Comparison of ENCODE assay signal across 8 cellular contexts in genomic region chr15:52295421-52295991, GRCh38. TPM values are rescaled to one million over a fixed set of nuclear protein-coding genes. Genes with fewer than 3 reads are reported as not detected.
A peak's percentile ranks its signal among the peaks of the same experiment; 100 is the strongest.
DNase-seq lines count a peak whose midpoint lies in the region; ATAC-seq and TF ChIP-seq lines count a peak whose summit lies in the region.

TSS of gene MYO5C (minus strand) at chr15:52295804. CDS start at chr15:52295636, 168 bp downstream.

- no peak for TF ChIP-seq CTCF in Calu3 (IDR thresholded peaks at IDR 0.05; ENCODE audit: unreplicated experiment)
- TF ChIP-seq CTCF in IMR-90 (conservative IDR thresholded peaks at IDR 0.05; ENCODE audit: low read depth, low read length): no peak
- TF ChIP-seq CTCF in epithelial cell of proximal tubule (conservative IDR thresholded peaks at IDR 0.05; ENCODE audit: low read depth, low read length): no peak
- TF ChIP-seq CTCF in vagina (IDR thresholded peaks at IDR 0.05): no peak

- no peak within 1 kb of the TSS for H3K4ac ChIP-seq in IMR-90 (ENCODE audit: low read depth, low read length)

- peaks cover 43% of the 10 kb centered on the region for H3K27me3 ChIP-seq in IMR-90 (ENCODE audit: control insufficient read depth, insufficient read depth, low read length)
- no peaks in the 10 kb centered on the region for H3K27me3 ChIP-seq in SJCRH30
- H3K27me3 ChIP-seq in vagina: no peaks in the 10 kb centered on the region

- WGBS in IMR-90 (ENCODE audit: extremely low coverage in 2 of 2, insufficient read length in 1 of 2), 2 experiments: 0% methylated on average over 14 of the region's 65 CpGs; no CpG with 5 or more reads in 1 of the 2 experiments

- peaks cover 34% of the 10 kb centered on the region for H3K36me3 Mint-ChIP-seq in Calu3 (ENCODE audit: insufficient read depth, unreplicated experiment)

- in situ Hi-C loops in IMR-90 (cut with MboI; ENCODE audit: low sequenced_read_pairs): no loop called here

- no peak within 1 kb of the TSS for H3K56ac ChIP-seq in IMR-90 (ENCODE audit: extremely low read depth, insufficient read depth, low read length)

- DNase-seq in Calu3: peak; percentile 93
- no peak for DNase-seq in IMR-90
- DNase-seq in SJCRH30: peak; percentile 82 to 84
- no peak for DNase-seq in epithelial cell of proximal tubule (ENCODE audit: low read depth)
- peak; percentile 87 for DNase-seq in mucosa of gallbladder (ENCODE audit: low spot score)
- DNase-seq in vagina (ENCODE audit: extremely low spot score in 2 of 2): no peak
- DNase-seq in GM19238 (ENCODE audit: insufficient read length, low spot score): no peak

- no peak within 1 kb of the TSS for H3K9ac ChIP-seq in IMR-90 (ENCODE audit: low read depth, low read length)

- H3K4me3 Mint-ChIP-seq in Calu3 (ENCODE audit: low read depth, unreplicated experiment): peak within 1 kb of the TSS; percentile 69

- no peak within 1 kb of the TSS for H2AK9ac ChIP-seq in IMR-90 (replicated peaks; ENCODE audit: low read depth, low read length, poor library complexity)

- no peak within 1 kb of the TSS for H2BK20ac ChIP-seq in IMR-90 (ENCODE audit: low read depth, low read length)

- H3K4me1 Mint-ChIP-seq in Calu3 (ENCODE audit: low read depth, unreplicated experiment): peaks cover 25% of the 10 kb centered on the region

- H3K4me2 ChIP-seq in IMR-90 (ENCODE audit: low read depth, low read length): no peak within 1 kb of the TSS; the same call in 1 of the 2 replicates

- H3K27ac Mint-ChIP-seq in Calu3 (ENCODE audit: unreplicated experiment): peak within 1 kb of the TSS; percentile 54

- no peak within 1 kb of the TSS for H2BK15ac ChIP-seq in IMR-90 (ENCODE audit: low read depth, low read length)

- TF ChIP-seq POLR2A in IMR-90 (IDR thresholded peaks at IDR 0.05; ENCODE audit: low read depth, low read length) (no peak), vagina (IDR thresholded peaks at IDR 0.05) (no peak)

- no peaks in the 10 kb centered on the region for H3K79me1 ChIP-seq in IMR-90 (ENCODE audit: low read depth in 1 of 2, low read length in 2 of 2)

- H3K36me3 ChIP-seq in IMR-90 (ENCODE audit: control insufficient read depth, insufficient read depth, low read length): no peaks in the 10 kb centered on the region
- H3K36me3 ChIP-seq in SJCRH30: no peaks in the 10 kb centered on the region
- no peaks in the 10 kb centered on the region for H3K36me3 ChIP-seq in vagina

- H3K27me3 Mint-ChIP-seq in Calu3 (ENCODE audit: unreplicated experiment): no peaks in the 10 kb centered on the region

- H4K91ac ChIP-seq in IMR-90 (ENCODE audit: insufficient read depth, low read depth, low read length): no peak within 1 kb of the TSS

- H3K9me3 Mint-ChIP-seq in Calu3 (ENCODE audit: low read depth, unreplicated experiment): no peaks in the 10 kb centered on the region

- no peaks in the 10 kb centered on the region for H4K20me1 ChIP-seq in IMR-90 (ENCODE audit: insufficient read depth, low read length)

- no peak within 1 kb of the TSS for H3K14ac ChIP-seq in IMR-90 (replicated peaks; ENCODE audit: low read depth, low read length)

- H3K9me1 ChIP-seq in IMR-90 (ENCODE audit: insufficient read depth, low read length): no peaks in the 10 kb centered on the region

- H3K27ac ChIP-seq in IMR-90 (ENCODE audit: insufficient read depth, low read length) (no peak within 1 kb of the TSS), SJCRH30 (no peak within 1 kb of the TSS), vagina (peak within 1 kb of the TSS; percentile 80)

- CTCF ChIA-PET in Calu3 (lab: Charles Lee): interaction anchor here (0.9 to 1.1 kb wide), 2 partner anchors 33 to 36 kb away, joined by 4 read pairs; no protein-coding TSS in a partner anchor
- CTCF ChIA-PET in IMR-90 (lab: Yijun Ruan, JAX): no interaction called here

- no peak within 1 kb of the TSS for H4K5ac ChIP-seq in IMR-90 (ENCODE audit: low read depth, low read length)

- no peak within 1 kb of the TSS for H2AK5ac ChIP-seq in IMR-90 (ENCODE audit: low read depth, low read length)

- H2BK5ac ChIP-seq in IMR-90 (ENCODE audit: low read depth, low read length, poor library complexity, severe bottlenecking): no peak within 1 kb of the TSS

- peak; percentile 69 for ATAC-seq in IMR-90 (ENCODE audit: low read depth)
- ATAC-seq in HG02623 (IDR thresholded peaks at IDR 0.05; ENCODE audit: unreplicated experiment): no peak

- BruUV-seq in Calu3 (replicated peaks; lab: Mats Ljungman, UMichigan): no TSS peak
- no TSS peak for BruUV-seq in IMR-90 (replicated peaks; lab: Mats Ljungman, UMichigan)

- intact Hi-C loops in Calu3 (cut with micrococcal nuclease; ENCODE audit: unreplicated experiment): loop anchor here (2.0 kb wide), 1 partner anchor 33 kb away; no protein-coding TSS in a partner anchor
- intact Hi-C loops in IMR-90 (cut with micrococcal nuclease): no loop called here
- intact Hi-C loops in vagina (cut with DNase I): no loop called here

- H2BK120ac ChIP-seq in IMR-90 (ENCODE audit: low read depth, low read length): no peak within 1 kb of the TSS

- H3K23ac ChIP-seq in IMR-90 (ENCODE audit: low read depth, low read length): no peak within 1 kb of the TSS

- no peaks in the 10 kb centered on the region for H3K9me3 ChIP-seq in IMR-90 (ENCODE audit: control insufficient read depth, insufficient read depth, low read length)
- no peaks in the 10 kb centered on the region for H3K9me3 ChIP-seq in SJCRH30 (replicated peaks)
- no peaks in the 10 kb centered on the region for H3K9me3 ChIP-seq in vagina

- H3K18ac ChIP-seq in IMR-90 (ENCODE audit: low read depth, low read length): no peak within 1 kb of the TSS

- TF ChIP-seq RAD21 in IMR-90 (IDR thresholded peaks at IDR 0.05; ENCODE audit: low read length): no peak

- POLR2A ChIA-PET in IMR-90 (lab: Charles Lee; ENCODE audit: unreplicated experiment): no interaction called here

- H3K4me3 ChIP-seq in IMR-90 (ENCODE audit: insufficient read depth, low read depth, low read length) (peak within 1 kb of the TSS; percentile 34), SJCRH30 (peak within 1 kb of the TSS; percentile 67), epithelial cell of proximal tubule (ENCODE audit: low read depth, low read length) (peak within 1 kb of the TSS; percentile 73), vagina (peak within 1 kb of the TSS; percentile 43 to 48)

- peak within 1 kb of the TSS; percentile 78 for H2AFZ ChIP-seq in IMR-90 (replicated peaks; ENCODE audit: low read length, poor library complexity)

- dilution Hi-C loops in IMR-90 (cut with HindIII; ENCODE audit: low sequenced_read_pairs, unreplicated experiment): no loop called here

- no peak within 1 kb of the TSS for H4K8ac ChIP-seq in IMR-90 (ENCODE audit: low read depth in 2 of 2, low read length in 2 of 2)

- H3K4me1 ChIP-seq in IMR-90 (ENCODE audit: control insufficient read depth, insufficient read depth, low read length) (no peaks in the 10 kb centered on the region), SJCRH30 (peaks cover 5% of the 10 kb centered on the region), vagina (peaks cover 14% of the 10 kb centered on the region)

TF ChIP-seq in IMR-90, 13 proteins besides CTCF, POLR2A, EP300 and RAD21:
- no peak for TF ChIP-seq RFX5 (IDR thresholded peaks at IDR 0.05; ENCODE audit: low read depth, low read length)
- no peak for TF ChIP-seq NFE2L2 (IDR thresholded peaks at IDR 0.05; ENCODE audit: low read depth, low read length)
- TF ChIP-seq MXI1 (IDR thresholded peaks at IDR 0.05; ENCODE audit: borderline replicate concordance, low read depth, low read length): no peak
- no peak for TF ChIP-seq SMC3 (IDR thresholded peaks at IDR 0.05; ENCODE audit: low read depth, low read length)
- TF ChIP-seq ELK1 (IDR thresholded peaks at IDR 0.05; ENCODE audit: borderline replicate concordance, low read depth, low read length): no peak
- TF ChIP-seq, protein P1, sequence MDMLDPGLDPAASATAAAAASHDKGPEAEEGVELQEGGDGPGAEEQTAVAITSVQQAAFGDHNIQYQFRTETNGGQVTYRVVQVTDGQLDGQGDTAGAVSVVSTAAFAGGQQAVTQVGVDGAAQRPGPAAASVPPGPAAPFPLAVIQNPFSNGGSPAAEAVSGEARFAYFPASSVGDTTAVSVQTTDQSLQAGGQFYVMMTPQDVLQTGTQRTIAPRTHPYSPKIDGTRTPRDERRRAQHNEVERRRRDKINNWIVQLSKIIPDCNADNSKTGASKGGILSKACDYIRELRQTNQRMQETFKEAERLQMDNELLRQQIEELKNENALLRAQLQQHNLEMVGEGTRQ (IDR thresholded peaks at IDR 0.05; ENCODE audit: low read depth, low read length): no peak
- TF ChIP-seq FOS (IDR thresholded peaks at IDR 0.05; ENCODE audit: low read depth, low read length): no peak
- no peak for TF ChIP-seq RCOR1 (IDR thresholded peaks at IDR 0.05; ENCODE audit: insufficient replicate concordance, low read length)
- no peak for TF ChIP-seq MAZ (IDR thresholded peaks at IDR 0.05; ENCODE audit: borderline replicate concordance, low read depth, low read length)

RNA-seq across cellular contexts. Expression of gene MYO5C, which starts in this region (rescaled TPM):
- total RNA-seq in Calu3 (2022): 48.1 and 48.4 TPM in 2 replicates
- under 0.01 TPM in 2 replicates for total RNA-seq in IMR-90 (2012; rRNA removed)
- 0.03 and 0.07 TPM in 2 replicates for polyA plus RNA-seq in IMR-90 (2012; rRNA removed)
- polyA plus RNA-seq in IMR-90 (2012; cell fraction: cytosol; rRNA removed): 0.04 TPM in 1 of 2 replicates, not detected in the other
- polyA plus RNA-seq in IMR-90 (2012; cell fraction: nucleus; rRNA removed; ENCODE audit: low replicate concordance): 0.11 and 0.22 TPM in 2 replicates
- 2.9 and 3.5 TPM in 2 replicates for total RNA-seq in SJCRH30 (2014; rRNA removed; shearing (Covaris generic))
- 16.9 and 22.3 TPM in 2 replicates for total RNA-seq in epithelial cell of proximal tubule
- total RNA-seq in mucosa of gallbladder: 40.1 TPM
- 10.3 TPM for total RNA-seq in vagina

Comparison
In these comparisons a context has a peak if more than half of its experiments do, and no peak if none do; other contexts are left out.
1. Peak in ATAC-seq and H3K4me3 ChIP-seq in IMR-90; RNA of the gene not detected or under 1 TPM.
2. DNase-seq: peak in Calu3 (single experiment), SJCRH30 (2 of 2) and mucosa of gallbladder (single experiment); none in IMR-90 (single experiment), epithelial cell of proximal tubule (single experiment), vagina (0 of 2) and GM19238 (single experiment).
3. Peak in every context shown above with its lines, with median percentiles within 50 percentile points of each other: H3K4me3 ChIP-seq.